Comparison of ENCODE assay signal across 8 cellular contexts in the genomic region with DNA sequence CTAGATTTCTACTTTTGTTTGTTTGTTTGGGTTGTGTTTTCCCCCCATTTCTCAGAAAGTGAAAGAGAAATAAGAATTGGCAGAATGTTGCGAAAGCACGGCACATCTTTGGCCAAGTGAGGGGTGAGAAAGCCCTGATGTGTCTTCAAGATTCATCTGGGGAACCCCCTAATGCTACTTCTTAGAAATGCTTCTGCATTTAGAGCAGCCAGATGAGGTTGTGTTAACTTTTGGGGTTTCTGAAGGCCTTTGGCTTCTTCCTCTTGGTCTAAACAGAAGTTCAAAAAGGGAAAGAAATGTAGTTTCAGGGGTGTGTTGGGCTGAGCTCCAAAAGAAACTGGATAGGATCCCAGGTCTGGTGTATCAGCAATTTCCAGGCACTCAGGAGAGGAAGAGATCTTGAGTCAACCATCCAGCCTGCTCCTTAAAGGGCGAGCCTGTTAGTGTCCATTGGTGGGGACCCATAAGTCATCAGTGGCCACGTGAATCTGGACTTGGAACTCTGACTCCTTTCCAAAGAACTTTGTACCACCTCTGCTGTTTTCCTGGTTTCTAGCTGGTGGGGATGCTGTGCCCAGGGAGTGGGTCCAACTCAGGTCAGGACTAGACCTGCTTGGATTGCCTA. TPM values are rescaled to one million over a fixed set of nuclear protein-coding genes. Genes with fewer than 3 reads are reported as not detected.
DNase-seq lines count a peak whose midpoint lies in the region; ATAC-seq and TF ChIP-seq lines count a peak whose summit lies in the region.

No MANE protein-coding gene starts in this region.

- H2BK5ac ChIP-seq in mesenchymal stem cell (ENCODE audit: low read depth, low read length, poor library complexity, severe bottlenecking) = no peak overlapping the region

- POLR2A ChIA-PET in T-cell (lab: Charles Lee) = interaction anchor here (0.5 to 1.2 kb wide), 5 partner anchors 8 to 403 kb away, joined by 3 to 5 read pairs (median 3); no protein-coding TSS in a partner anchor

- no peak overlapping the region for H4K91ac ChIP-seq in mesenchymal stem cell (ENCODE audit: low read length)

- H2AK5ac ChIP-seq in mesenchymal stem cell (ENCODE audit: low read length, severe bottlenecking) = peak overlapping the region; percentile 39

- CTCF ChIA-PET in T-cell (lab: Charles Lee) = interaction anchor here (0.6 to 3.1 kb wide), 10 partner anchors 28 to 199 kb away, joined by 3 to 20 read pairs (median 3); partner anchors contain the start of gene SMNDC1 (in 1 of the 2)

- H3K4me3 ChIP-seq in mesenchymal stem cell (ENCODE audit: insufficient read depth in 1 of 2, low read depth in 1 of 2, low read length in 2 of 2) = peak overlapping the region in 1 of 2 experiments; percentile 97

- no peaks in the 10 kb centered on the region for H3K9me3 ChIP-seq in mesenchymal stem cell (ENCODE audit: control insufficient read depth, low read length)

- no peaks in the 10 kb centered on the region for H3K27me3 ChIP-seq in mesenchymal stem cell (ENCODE audit: control insufficient read depth in 1 of 2, insufficient read depth in 1 of 2, low read length in 2 of 2)

- no peaks in the 10 kb centered on the region for H3K27me3 Mint-ChIP-seq in T-cell
- H3K27me3 Mint-ChIP-seq in brain = peaks cover 45% of the 10 kb centered on the region
- H3K27me3 Mint-ChIP-seq in type B pancreatic cell = peaks cover 19% of the 10 kb centered on the region

- H2BK12ac ChIP-seq in mesenchymal stem cell (ENCODE audit: low read length in 2 of 2) = no peak overlapping the region

- no peak for TF ChIP-seq CTCF in brain (conservative IDR thresholded peaks at IDR 0.05)
- no peak for TF ChIP-seq CTCF in type B pancreatic cell (conservative IDR thresholded peaks at IDR 0.05)

- H3K4me1 ChIP-seq in mesenchymal stem cell (ENCODE audit: control insufficient read depth, insufficient read depth, low read depth, low read length) = peaks cover 15% of the 10 kb centered on the region

- WGBS in mesenchymal stem cell = 71% methylated on average over 3 of the region's 4 CpGs

- H3K4me1 Mint-ChIP-seq in T-cell (peaks cover 66 to 89% (median 71%) of the 10 kb centered on the region in 3 donors), brain (peaks cover 78% of the 10 kb centered on the region), type B pancreatic cell (ENCODE audit: unreplicated experiment) (peaks cover 51% of the 10 kb centered on the region)

- no peak overlapping the region for H3K4me2 ChIP-seq in mesenchymal stem cell (ENCODE audit: low read length, poor library complexity, severe bottlenecking)

- peak overlapping the region; percentile 11 for H3K27ac ChIP-seq in mesenchymal stem cell (ENCODE audit: low read length, poor library complexity, severe bottlenecking)

- H3K14ac ChIP-seq in mesenchymal stem cell (ENCODE audit: low read length in 2 of 2) = no peak overlapping the region

- no peak overlapping the region for H2AFZ ChIP-seq in mesenchymal stem cell (ENCODE audit: low read depth, low read length)

- H3K18ac ChIP-seq in mesenchymal stem cell (ENCODE audit: low read depth in 1 of 2, low read length in 2 of 2) = peak overlapping the region in 1 of 2 experiments; percentile 19

- H3K79me1 ChIP-seq in mesenchymal stem cell (replicated peaks; ENCODE audit: low read length, poor library complexity, severe bottlenecking) = peaks cover 19% of the 10 kb centered on the region

- DNase-seq in SKM-1 treated with dmso at 0.1 percent for 144 hours (lab: John Stamatoyannopoulos, UW; ENCODE audit: unreplicated experiment) (peak; percentile 33), SKM-1 (lab: John Stamatoyannopoulos, UW; ENCODE audit: unreplicated experiment) (no peak), T-cell (peak in 30 of 34 experiments; percentile 22 to 70 (median 50)), mesenchymal stem cell (peak; percentile 96), type B pancreatic cell (ENCODE audit: extremely low spot score, unreplicated experiment) (no peak), 8988T (no peak)

- peaks cover 32 to 68% of the 10 kb centered on the region in 2 experiments for H3K36me3 ChIP-seq in mesenchymal stem cell (ENCODE audit: control insufficient read depth in 1 of 2, insufficient read depth in 2 of 2, low read depth in 1 of 2, low read length in 2 of 2)

- H3K36me3 Mint-ChIP-seq in T-cell = peaks cover 40% of the 10 kb centered on the region
- peaks cover 18% of the 10 kb centered on the region for H3K36me3 Mint-ChIP-seq in brain
- peaks cover 21% of the 10 kb centered on the region for H3K36me3 Mint-ChIP-seq in type B pancreatic cell

- peak overlapping the region; percentile 86 to 97 for H3K27ac Mint-ChIP-seq in T-cell
- H3K27ac Mint-ChIP-seq in brain = peak overlapping the region in 4 of 5 experiments; percentile 11 to 94 (median 88)
- peak overlapping the region; percentile 98 for H3K27ac Mint-ChIP-seq in type B pancreatic cell

- H4K8ac ChIP-seq in mesenchymal stem cell (ENCODE audit: low read length) = peak overlapping the region; percentile 12

- no peak overlapping the region for H2BK120ac ChIP-seq in mesenchymal stem cell (ENCODE audit: low read depth, low read length)

- peak overlapping the region; percentile 63 to 92 (median 73) for H3K4me3 Mint-ChIP-seq in T-cell
- H3K4me3 Mint-ChIP-seq in brain = peak overlapping the region in 3 of 5 experiments; percentile 29 to 59 (median 50)
- H3K4me3 Mint-ChIP-seq in type B pancreatic cell = no peak overlapping the region

- no peak overlapping the region for H3K23ac ChIP-seq in mesenchymal stem cell (ENCODE audit: low read length in 2 of 2)

- H3K9me3 Mint-ChIP-seq in T-cell (no peaks in the 10 kb centered on the region), brain (no peaks in the 10 kb centered on the region), type B pancreatic cell (no peaks in the 10 kb centered on the region)

- ATAC-seq in HG03039 (IDR thresholded peaks at IDR 0.05; ENCODE audit: unreplicated experiment) (peak; percentile 65), T-cell (replicated peaks in 1 of 4) (peak; percentile 61 to 85 (median 70))

- H2BK15ac ChIP-seq in mesenchymal stem cell (ENCODE audit: low read depth, poor library complexity, severe bottlenecking) = peak overlapping the region; percentile 33

- no peak overlapping the region for H3K4ac ChIP-seq in mesenchymal stem cell (ENCODE audit: low read depth in 1 of 2, low read length in 2 of 2)

- peak overlapping the region; percentile 98 for H3K9ac ChIP-seq in mesenchymal stem cell (ENCODE audit: low read length)

RNA-seq across cellular contexts. Expression of gene DUSP5, which starts 6.5 kb away (rescaled TPM):
- total RNA-seq in T-cell = 10 to 100 TPM in 2 of 5 donors, 1 to 10 TPM in 3; 6.6 to 69.5 (median 9.6) TPM
- 2.8 TPM for polyA plus RNA-seq in brain (ENCODE audit: insufficient read depth, low read depth, low replicate concordance)
- 4.4 TPM for polyA plus RNA-seq in mesenchymal stem cell (2013, experiment 1 of 2)
- polyA plus RNA-seq in mesenchymal stem cell (2013, experiment 2 of 2) = 4.4 TPM
- total RNA-seq in type B pancreatic cell (ENCODE audit: low replicate concordance) = 16.3 and 61.6 TPM in 2 replicates

Comparison
In these comparisons a context has a peak if more than half of its experiments do, and no peak if none do; other contexts are left out.
1. DNase-seq: peak in SKM-1 treated with dmso at 0.1 percent for 144 hours (single experiment), T-cell (30 of 34) and mesenchymal stem cell (single experiment); none in SKM-1 (single experiment), type B pancreatic cell (single experiment) and 8988T (single experiment).
2. Peak in every context shown above with its lines, with median percentiles within 50 percentile points of each other: H3K27ac Mint-ChIP-seq.